Comparison of ENCODE assay signal across 7 cellular contexts in genomic region chr5:155689403-155689802, GRCh38.
"Had no signal": no experiment of that assay in that cellular context is flagged by ENCODE, and none has a peak within 500 bp of the region (broad histone marks: within the 10 kb centered on the region; RNA-seq: fewer than 3 reads in every experiment).

No MANE protein-coding gene starts in this region.

- H3K4me1 ChIP-seq: body of pancreas, right atrium auricular region, thyroid gland had no signal

- ATAC-seq: body of pancreas had no signal

- H3K27ac ChIP-seq: body of pancreas, neutrophil, right atrium auricular region, thyroid gland had no signal

- H3K27me3 ChIP-seq: body of pancreas, neutrophil, right atrium auricular region, thyroid gland had no signal

- DNase-seq: body of pancreas, hypothalamus, naive B cell, small intestine, thyroid gland had no signal

- H3K9me3 ChIP-seq: body of pancreas, neutrophil, right atrium auricular region, thyroid gland had no signal

- H3K4me3 ChIP-seq: body of pancreas, right atrium auricular region, thyroid gland had no signal

- H3K36me3 ChIP-seq: neutrophil, right atrium auricular region, thyroid gland had no signal
